ENCODE assay signal across 10 cellular contexts in genomic region chr3:28077566-28077965, GRCh38.
A peak's percentile ranks its signal among the peaks of the same experiment; 100 is the strongest.
DNase-seq lines count a peak whose midpoint lies in the region; ATAC-seq lines count a peak whose summit lies in the region.
"Had no signal": no experiment of that assay in that cellular context is flagged by ENCODE, and none has a peak within 500 bp of the region (broad histone marks: within the 10 kb centered on the region; RNA-seq: fewer than 3 reads in every experiment).

No MANE protein-coding gene starts in this region.

- ATAC-seq in GM21367 (IDR thresholded peaks at IDR 0.05; ENCODE audit: unreplicated experiment) (no peak), HG02623 (IDR thresholded peaks at IDR 0.05; ENCODE audit: unreplicated experiment) (no peak)
- ATAC-seq: esophagus mucosa had no signal

- DNase-seq in AG20443 (ENCODE audit: low spot score) (peak; percentile 55), M059J (ENCODE audit: low read depth) (peak; percentile 9), dermis blood vessel endothelial cell (peak; percentile 2), kidney tubule cell (ENCODE audit: low spot score) (peak; percentile 15), hepatic stellate cell (ENCODE audit: low spot score) (no peak), mucosa of gallbladder (ENCODE audit: low spot score) (no peak)
- DNase-seq: NCI-H1930 had no signal

Comparison
In these comparisons a context has a peak if more than half of its experiments do, and no peak if none do; other contexts are left out.
1. DNase-seq: peak in AG20443 (single experiment), M059J (single experiment), dermis blood vessel endothelial cell (single experiment) and kidney tubule cell (single experiment); none in hepatic stellate cell (single experiment) and mucosa of gallbladder (single experiment).